Comparison of ENCODE assay signal across 19 cellular contexts in genomic region chr13:97286317-97287046, GRCh38.
DNase-seq lines count a peak whose midpoint lies in the region; ATAC-seq and TF ChIP-seq lines count a peak whose summit lies in the region.
"Had no signal": no experiment of that assay in that cellular context is flagged by ENCODE, and none has a peak within 500 bp of the region (broad histone marks: within the 10 kb centered on the region; RNA-seq: fewer than 3 reads in every experiment).

No MANE protein-coding gene starts in this region.

- no peak overlapping the region for H3K4me3 ChIP-seq in IMR-90 (ENCODE audit: insufficient read depth, low read depth, low read length)
- no peak overlapping the region for H3K4me3 ChIP-seq in mucosa of descending colon
- no peak overlapping the region for H3K4me3 ChIP-seq in thymus (ENCODE audit: low read length)

- no peak overlapping the region for H2AK5ac ChIP-seq in IMR-90 (ENCODE audit: low read depth, low read length)

- ATAC-seq in IMR-90 (ENCODE audit: low read depth) (no peak), mucosa of descending colon (peak; percentile 71)
- ATAC-seq in activated CD4-positive, CD25-positive, alpha-beta regulatory T cell treated with anti-CD3 and anti-CD28 coated beads, Interleukin-2, amount 50 U/mL, for 24 hours = no peak

- H4K91ac ChIP-seq in IMR-90 (ENCODE audit: insufficient read depth, low read depth, low read length) = no peak overlapping the region

- H2BK15ac ChIP-seq in IMR-90 (ENCODE audit: low read depth, low read length) = no peak overlapping the region

- H3K27me3 Mint-ChIP-seq in glutamatergic neuron (ENCODE audit: unreplicated experiment) = no peaks in the 10 kb centered on the region
- H3K27me3 Mint-ChIP-seq: IgD-negative memory B cell had no signal

- peak overlapping the region; percentile 60 for H3K27ac Mint-ChIP-seq in glutamatergic neuron (ENCODE audit: unreplicated experiment)

- no peak for TF ChIP-seq RAD21 in IMR-90 (IDR thresholded peaks at IDR 0.05; ENCODE audit: low read length)

- TF ChIP-seq CTCF in IMR-90 (conservative IDR thresholded peaks at IDR 0.05; ENCODE audit: low read depth, low read length) = no peak
- no peak for TF ChIP-seq CTCF in glutamatergic neuron (IDR thresholded peaks at IDR 0.05; ENCODE audit: partially characterized antibody, unreplicated experiment)
- no peak for TF ChIP-seq CTCF in mucosa of descending colon (IDR thresholded peaks at IDR 0.05)

- peaks cover 3% of the 10 kb centered on the region; the same call in 1 of the 2 replicates for H3K36me3 ChIP-seq in IMR-90 (ENCODE audit: control insufficient read depth, insufficient read depth, low read length)
- H3K36me3 ChIP-seq in mucosa of descending colon (ENCODE audit: low read depth) = no peaks in the 10 kb centered on the region
- no peaks in the 10 kb centered on the region for H3K36me3 ChIP-seq in thymus (ENCODE audit: control insufficient read depth, insufficient read depth)

- no peak overlapping the region for H2BK5ac ChIP-seq in IMR-90 (ENCODE audit: low read depth, low read length, poor library complexity, severe bottlenecking)

- TF ChIP-seq POLR2A in IMR-90 (IDR thresholded peaks at IDR 0.05; ENCODE audit: low read depth, low read length) = no peak

- BruUV-seq in IMR-90 (replicated peaks; lab: Mats Ljungman, UMichigan) = no TSS peak

- H3K9me1 ChIP-seq in IMR-90 (ENCODE audit: insufficient read depth, low read length) = peaks cover 38% of the 10 kb centered on the region

- intact Hi-C loops in IMR-90 (cut with micrococcal nuclease) (no loop called here), mucosa of descending colon (cut with DNase I, micrococcal nuclease) (no loop called here)

- POLR2A ChIA-PET in IMR-90 (lab: Charles Lee; ENCODE audit: unreplicated experiment) = no interaction called here

- H2BK120ac ChIP-seq in IMR-90 (ENCODE audit: low read depth, low read length) = no peak overlapping the region

- no peak overlapping the region for H3K4me3 Mint-ChIP-seq in glutamatergic neuron (ENCODE audit: unreplicated experiment)
- H3K4me3 Mint-ChIP-seq: IgD-negative memory B cell had no signal

- H2AK9ac ChIP-seq in IMR-90 (replicated peaks; ENCODE audit: low read depth, low read length, poor library complexity) = peak overlapping the region; percentile 9

- no peak overlapping the region; the same call in 1 of the 2 replicates for H4K5ac ChIP-seq in IMR-90 (ENCODE audit: low read depth, low read length)

- peaks cover 48 to 83% of the 10 kb centered on the region in 2 experiments for H3K79me1 ChIP-seq in IMR-90 (ENCODE audit: low read depth in 1 of 2, low read length in 2 of 2)

- H3K4me1 Mint-ChIP-seq in glutamatergic neuron (ENCODE audit: low read depth, unreplicated experiment) = peaks cover 30% of the 10 kb centered on the region

- 85% methylated on average over 4 of the region's 9 CpGs; no CpG with 5 or more reads in 1 of the 2 experiments for WGBS in IMR-90 (ENCODE audit: extremely low coverage in 2 of 2, insufficient read length in 1 of 2), 2 experiments
- WGBS in thymus = 92% methylated on average over 9 of the region's 9 CpGs

- dilution Hi-C loops in IMR-90 (cut with HindIII; ENCODE audit: low sequenced_read_pairs, unreplicated experiment) = no loop called here

- peaks cover 58% of the 10 kb centered on the region for H4K20me1 ChIP-seq in IMR-90 (ENCODE audit: insufficient read depth, low read length)

- no peak overlapping the region for H3K4ac ChIP-seq in IMR-90 (ENCODE audit: low read depth, low read length)

- no peak overlapping the region for H3K4me2 ChIP-seq in IMR-90 (ENCODE audit: low read depth, low read length)

- no peak overlapping the region for H3K9ac ChIP-seq in IMR-90 (ENCODE audit: low read depth, low read length)

- H3K9me3 ChIP-seq in IMR-90 (ENCODE audit: control insufficient read depth, insufficient read depth, low read length) (no peaks in the 10 kb centered on the region), mucosa of descending colon (no peaks in the 10 kb centered on the region), thymus (ENCODE audit: control insufficient read depth) (no peaks in the 10 kb centered on the region)

- no peak overlapping the region for H3K23ac ChIP-seq in IMR-90 (ENCODE audit: low read depth, low read length)

- no peak overlapping the region for H2BK20ac ChIP-seq in IMR-90 (ENCODE audit: low read depth, low read length)

- H3K56ac ChIP-seq in IMR-90 (ENCODE audit: extremely low read depth, insufficient read depth, low read length) = no peak overlapping the region

- peaks cover 5% of the 10 kb centered on the region for H3K36me3 Mint-ChIP-seq in glutamatergic neuron (ENCODE audit: unreplicated experiment)

- H3K4me1 ChIP-seq in IMR-90 (ENCODE audit: control insufficient read depth, insufficient read depth, low read length) (peaks cover 14% of the 10 kb centered on the region), mucosa of descending colon (ENCODE audit: low read depth) (peaks cover 10% of the 10 kb centered on the region), thymus (ENCODE audit: control insufficient read depth, insufficient read depth, low read length) (peaks cover 8% of the 10 kb centered on the region)

- no peak for DNase-seq in IMR-90
- no peak for DNase-seq in glutamatergic neuron
- DNase-seq in mucosa of descending colon = no peak
- no peak for DNase-seq in NCI-H446 (lab: John Stamatoyannopoulos, UW)
- DNase-seq in NCI-H2171 treated with DMSO at 0.1 percent for 48 hours (lab: John Stamatoyannopoulos, UW) = no peak
- DNase-seq: ACHN, DMS 273 treated with DMSO at 0.1 percent for 48 hours, H7, Karpas-422, NCI-H1417 treated with DMSO at 0.1 percent for 48 hours, NCI-H2029, NCI-H2171, NCI-H446 treated with DMSO at 0.1 percent for 48 hours, Right ventricle myocardium superior had no signal

- no peak overlapping the region for H3K27ac ChIP-seq in IMR-90 (ENCODE audit: insufficient read depth, low read length)
- peak overlapping the region; percentile 20 for H3K27ac ChIP-seq in thymus (ENCODE audit: low read depth)
- H3K27ac ChIP-seq: C4-2B, HL-60 had no signal

- peaks cover 9% of the 10 kb centered on the region for H3K9me3 Mint-ChIP-seq in glutamatergic neuron (ENCODE audit: unreplicated experiment)
- H3K9me3 Mint-ChIP-seq: IgD-negative memory B cell had no signal

- H3K27me3 ChIP-seq in IMR-90 (ENCODE audit: control insufficient read depth, insufficient read depth, low read length) (no peaks in the 10 kb centered on the region), thymus (ENCODE audit: control insufficient read depth, insufficient read depth) (no peaks in the 10 kb centered on the region)

- no peak overlapping the region for H3K14ac ChIP-seq in IMR-90 (replicated peaks; ENCODE audit: low read depth, low read length)

- no peak overlapping the region for H4K8ac ChIP-seq in IMR-90 (ENCODE audit: low read depth in 2 of 2, low read length in 2 of 2)

- no peak overlapping the region for H3K18ac ChIP-seq in IMR-90 (ENCODE audit: low read depth, low read length)

- in situ Hi-C loops in IMR-90 (cut with MboI; ENCODE audit: low sequenced_read_pairs) = no loop called here

- no peak overlapping the region for H2AFZ ChIP-seq in IMR-90 (replicated peaks; ENCODE audit: low read length, poor library complexity)

- CTCF ChIA-PET in IMR-90 (lab: Yijun Ruan, JAX) = no interaction called here

TF ChIP-seq in IMR-90, 13 proteins besides CTCF, POLR2A, EP300 and RAD21:
- TF ChIP-seq BHLHE40 (IDR thresholded peaks at IDR 0.05; ENCODE audit: low read depth, low read length) (no peak), SMC3 (IDR thresholded peaks at IDR 0.05; ENCODE audit: low read depth, low read length) (no peak)
